Comparison of ENCODE assay signal across 10 cellular contexts in the genomic region with DNA sequence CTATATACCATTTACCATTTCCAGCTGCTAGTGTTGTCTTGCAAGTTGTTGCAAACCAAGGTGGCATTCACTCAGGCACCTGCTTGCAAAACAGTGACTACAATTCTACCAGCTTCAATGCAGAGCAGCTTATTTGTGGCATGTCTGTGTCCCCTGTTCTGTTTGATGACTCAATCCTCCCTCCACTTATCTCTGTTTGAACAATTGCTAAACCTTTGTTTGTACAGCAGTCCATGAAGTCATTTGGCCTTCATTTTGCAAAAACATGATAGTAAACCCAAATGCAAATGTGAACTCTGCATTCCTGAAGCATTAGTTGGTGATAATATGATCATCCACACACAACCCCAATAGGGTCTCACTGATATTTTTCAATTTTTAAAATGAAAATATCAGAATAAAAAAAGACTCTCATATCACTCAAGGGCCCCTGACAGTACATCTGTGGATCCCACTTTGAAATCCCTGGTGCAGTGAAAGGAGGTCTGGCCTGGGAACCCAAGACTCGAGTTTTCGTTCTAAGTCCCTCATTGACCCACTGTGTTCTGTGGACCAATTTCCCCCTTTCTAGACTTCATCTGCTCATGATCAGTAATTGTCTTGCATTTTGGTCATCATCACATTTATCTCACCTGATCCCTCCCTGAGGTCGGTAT.
A peak's percentile ranks its signal among the peaks of the same experiment; 100 is the strongest.
DNase-seq lines count a peak whose midpoint lies in the region; ATAC-seq and TF ChIP-seq lines count a peak whose summit lies in the region.
"Had no signal": no experiment of that assay in that cellular context is flagged by ENCODE, and none has a peak within 500 bp of the region (broad histone marks: within the 10 kb centered on the region; RNA-seq: fewer than 3 reads in every experiment).

No MANE protein-coding gene starts in this region.

- peak; percentile 66 for ATAC-seq in RWPE2 (ENCODE audit: low read depth)

- H3K36me3 ChIP-seq in RWPE2 (ENCODE audit: low read depth) (no peaks in the 10 kb centered on the region), kidney epithelial cell (ENCODE audit: control insufficient read depth, insufficient read depth, low read length) (no peaks in the 10 kb centered on the region)

- peaks cover 4 to 10% (median 7%) of the 10 kb centered on the region in 3 donors for H3K27me3 Mint-ChIP-seq in CD14-positive monocyte (ENCODE audit: low read depth in 3 of 3)
- peaks cover 4% of the 10 kb centered on the region for H3K27me3 Mint-ChIP-seq in activated T-helper 1 cell treated with anti-CD3 and anti-CD28 coated beads, Interleukin-12 subunit alpha, Interleukin-12 subunit beta, Interleukin-2, Interleukin-4 antibody, amounts not matched to agents 30 ng/mL and 10 ng/mL and 1 ng/mL, durations not matched to agents 14 hours and 24 hours and 36 hours (ENCODE audit: insufficient read depth)

- H3K4me3 ChIP-seq in RWPE2 (ENCODE audit: severe bottlenecking), result no peak overlapping the region
- H3K4me3 ChIP-seq in kidney epithelial cell (ENCODE audit: low read depth, low read length), result no peak overlapping the region

- H3K4me1 ChIP-seq in RWPE2 (ENCODE audit: insufficient read depth, poor library complexity, severe bottlenecking), result peaks cover 5% of the 10 kb centered on the region

- no peak overlapping the region for H3K4me3 Mint-ChIP-seq in CD14-positive monocyte
- no peak overlapping the region for H3K4me3 Mint-ChIP-seq in activated T-helper 1 cell treated with anti-CD3 and anti-CD28 coated beads, Interleukin-12 subunit alpha, Interleukin-12 subunit beta, Interleukin-2, Interleukin-4 antibody, amounts not matched to agents 30 ng/mL and 10 ng/mL and 1 ng/mL, durations not matched to agents 14 hours and 24 hours and 36 hours
- H3K4me3 Mint-ChIP-seq: memory B cell had no signal

- no peaks in the 10 kb centered on the region for H3K9me3 Mint-ChIP-seq in CD14-positive monocyte
- no peaks in the 10 kb centered on the region for H3K9me3 Mint-ChIP-seq in activated T-helper 1 cell treated with anti-CD3 and anti-CD28 coated beads, Interleukin-12 subunit alpha, Interleukin-12 subunit beta, Interleukin-2, Interleukin-4 antibody, amounts not matched to agents 30 ng/mL and 10 ng/mL and 1 ng/mL, durations not matched to agents 14 hours and 24 hours and 36 hours
- H3K9me3 Mint-ChIP-seq: memory B cell had no signal

- no peak for TF ChIP-seq POLR2A in erythroblast (IDR thresholded peaks at IDR 0.05; ENCODE audit: low read length)

- H3K9me3 ChIP-seq in RWPE2 (ENCODE audit: severe bottlenecking), result no peaks in the 10 kb centered on the region

- H3K4me1 Mint-ChIP-seq in CD14-positive monocyte, result no peaks in the 10 kb centered on the region
- no peaks in the 10 kb centered on the region for H3K4me1 Mint-ChIP-seq in activated T-helper 1 cell treated with anti-CD3 and anti-CD28 coated beads, Interleukin-12 subunit alpha, Interleukin-12 subunit beta, Interleukin-2, Interleukin-4 antibody, amounts not matched to agents 30 ng/mL and 10 ng/mL and 1 ng/mL, durations not matched to agents 14 hours and 24 hours and 36 hours (ENCODE audit: low read depth)
- H3K4me1 Mint-ChIP-seq: memory B cell had no signal

- H3K27me3 ChIP-seq in RWPE2 (ENCODE audit: insufficient read depth, poor library complexity, severe bottlenecking), result peaks cover 9% of the 10 kb centered on the region
- H3K27me3 ChIP-seq in kidney epithelial cell (ENCODE audit: control insufficient read depth, insufficient read depth, low read length), result no peaks in the 10 kb centered on the region

- peak; percentile 12 for DNase-seq in CD14-positive monocyte (ENCODE audit: low spot score)
- DNase-seq in LHCN-M2 (ENCODE audit: low read depth), result peak; percentile 89
- DNase-seq in RWPE2 (ENCODE audit: low spot score), result no peak
- DNase-seq in kidney epithelial cell (ENCODE audit: low read depth), result peak; percentile 57
- no peak for DNase-seq in activated T-helper 1 cell treated with anti-CD3 and anti-CD28 coated beads, Interleukin-12 subunit alpha, Interleukin-12 subunit beta, Interleukin-2, Interleukin-4 antibody, amounts not matched to agents 30 ng/mL and 10 ng/mL and 1 ng/mL, durations not matched to agents 14 hours and 24 hours and 36 hours (ENCODE audit: low spot score)
- DNase-seq in activated T-cell treated with anti-CD3 and anti-CD28 coated beads, Interleukin-2, amount 50 U/mL, for 1 hour, result no peak
- no peak for DNase-seq in erythroblast (lab: John Stamatoyannopoulos, UW)
- no peak for DNase-seq in NCI-H2227 treated with DMSO at 0.1 percent for 48 hours (lab: John Stamatoyannopoulos, UW)

- no peak overlapping the region for H3K27ac ChIP-seq in RWPE2 (ENCODE audit: poor library complexity, severe bottlenecking)
- H3K27ac ChIP-seq: KMS-11 had no signal

- TF ChIP-seq CTCF in CD14-positive monocyte (IDR thresholded peaks at IDR 0.05) (no peak), RWPE2 (IDR thresholded peaks at IDR 0.05; ENCODE audit: poor library complexity, severe bottlenecking) (no peak), kidney epithelial cell (IDR thresholded peaks at IDR 0.05; ENCODE audit: insufficient read depth, low read length, poor library complexity, severe bottlenecking) (no peak)

- intact Hi-C loops in CD14-positive monocyte (cut with micrococcal nuclease), result no loop called here
- intact Hi-C loops in activated T-helper 1 cell treated with anti-CD3 and anti-CD28 coated beads, Interleukin-12 subunit alpha, Interleukin-12 subunit beta, Interleukin-2, Interleukin-4 antibody, amounts not matched to agents 30 ng/mL and 10 ng/mL and 1 ng/mL, durations not matched to agents 14 hours and 24 hours and 36 hours (cut with micrococcal nuclease), result no loop called here

- H3K27ac Mint-ChIP-seq in CD14-positive monocyte, result no peak overlapping the region
- H3K27ac Mint-ChIP-seq in activated T-helper 1 cell treated with anti-CD3 and anti-CD28 coated beads, Interleukin-12 subunit alpha, Interleukin-12 subunit beta, Interleukin-2, Interleukin-4 antibody, amounts not matched to agents 30 ng/mL and 10 ng/mL and 1 ng/mL, durations not matched to agents 14 hours and 24 hours and 36 hours, result no peak overlapping the region
- H3K27ac Mint-ChIP-seq: memory B cell had no signal

- no peaks in the 10 kb centered on the region for H3K36me3 Mint-ChIP-seq in CD14-positive monocyte
- H3K36me3 Mint-ChIP-seq in activated T-helper 1 cell treated with anti-CD3 and anti-CD28 coated beads, Interleukin-12 subunit alpha, Interleukin-12 subunit beta, Interleukin-2, Interleukin-4 antibody, amounts not matched to agents 30 ng/mL and 10 ng/mL and 1 ng/mL, durations not matched to agents 14 hours and 24 hours and 36 hours (ENCODE audit: low read depth), result no peaks in the 10 kb centered on the region
- H3K36me3 Mint-ChIP-seq: memory B cell had no signal

Comparison
In these comparisons a context has a peak if more than half of its experiments do, and no peak if none do; other contexts are left out.
1. DNase-seq: peak in CD14-positive monocyte (single experiment), LHCN-M2 (single experiment) and kidney epithelial cell (single experiment); none in RWPE2 (single experiment), activated T-helper 1 cell treated with anti-CD3 and anti-CD28 coated beads, Interleukin-12 subunit alpha, Interleukin-12 subunit beta, Interleukin-2, Interleukin-4 antibody, amounts not matched to agents 30 ng/mL and 10 ng/mL and 1 ng/mL, durations not matched to agents 14 hours and 24 hours and 36 hours (single experiment), activated T-cell treated with anti-CD3 and anti-CD28 coated beads, Interleukin-2, amount 50 U/mL, for 1 hour (single experiment), erythroblast (0 of 2) and NCI-H2227 treated with DMSO at 0.1 percent for 48 hours (single experiment).